ENCODE assay signal across 8 cellular contexts in the genomic region with DNA sequence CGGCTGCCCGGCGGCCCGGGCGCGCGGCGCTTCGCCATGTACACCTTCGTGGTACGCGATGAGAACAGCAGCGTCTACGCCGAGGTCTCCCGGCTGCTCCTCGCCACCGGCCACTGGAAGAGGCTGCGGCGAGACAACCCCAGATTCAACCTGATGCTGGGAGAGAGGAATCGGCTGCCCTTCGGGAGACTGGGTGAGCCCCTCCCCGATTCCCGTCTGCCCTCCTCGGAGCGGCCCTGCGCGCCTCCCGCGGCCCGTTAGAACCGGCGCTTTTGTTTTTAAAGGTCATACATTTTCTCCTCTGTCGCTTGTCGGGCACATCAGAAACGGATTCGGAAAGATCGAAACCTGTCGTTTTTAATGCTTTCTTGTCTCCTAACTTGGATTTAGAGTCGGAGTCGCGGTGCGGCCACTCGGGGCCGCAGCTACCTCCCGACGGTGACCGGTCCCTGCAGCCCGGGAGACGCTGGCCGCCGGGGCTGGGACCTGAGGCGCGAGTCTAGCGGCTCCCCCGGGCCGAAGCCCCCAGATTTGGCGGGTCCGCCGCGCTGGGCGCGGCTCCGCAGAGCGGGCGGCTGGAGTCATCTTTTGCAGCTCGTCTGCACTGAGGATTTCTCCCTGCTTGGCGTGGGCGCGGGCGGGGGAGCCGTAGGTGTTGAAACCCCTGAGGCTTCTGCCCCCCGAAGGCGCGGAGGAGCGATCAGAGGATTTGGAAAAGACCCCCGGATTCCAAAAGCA. TPM values are rescaled to one million over a fixed set of nuclear protein-coding genes. Genes with fewer than 3 reads are reported as not detected.
DNase-seq lines count a peak whose midpoint lies in the region; ATAC-seq and TF ChIP-seq lines count a peak whose summit lies in the region.

No MANE protein-coding gene starts in this region.

- H3K36me3 ChIP-seq in iPS DF 6.9 (ENCODE audit: control insufficient read depth, insufficient read depth, low read length) = no peaks in the 10 kb centered on the region
- no peaks in the 10 kb centered on the region for H3K36me3 ChIP-seq in sigmoid colon

- H3K27me3 ChIP-seq in iPS DF 6.9 (ENCODE audit: control insufficient read depth, insufficient read depth, low read length) = no peaks in the 10 kb centered on the region
- H3K27me3 ChIP-seq in sigmoid colon = no peaks in the 10 kb centered on the region

- no peak for TF ChIP-seq CTCF in astrocyte of the spinal cord (IDR thresholded peaks at IDR 0.05; ENCODE audit: low read depth, low read length)
- no peak for TF ChIP-seq CTCF in sigmoid colon (IDR thresholded peaks at IDR 0.05)

- peak; percentile 50 for DNase-seq in AG20443 (ENCODE audit: low spot score)
- DNase-seq in HK-2 (ENCODE audit: unreplicated experiment) = peak; percentile 53
- DNase-seq in SW480 (ENCODE audit: low spot score) = peak; percentile 81
- DNase-seq in astrocyte of the spinal cord (ENCODE audit: low read depth, low spot score) = peak; percentile 44
- no peak for DNase-seq in iPS DF 6.9 (ENCODE audit: low read depth, low spot score)
- DNase-seq in sigmoid colon = peak; percentile 68

- H3K4me3 ChIP-seq in astrocyte of the spinal cord (ENCODE audit: low read depth, low read length) (peak overlapping the region; percentile 87), iPS DF 6.9 (ENCODE audit: low read length) (peak overlapping the region; percentile 84), sigmoid colon (peak overlapping the region; percentile 71 to 78 (median 74))

- in situ Hi-C loops in astrocyte of the spinal cord (cut with HindIII; ENCODE audit: low sequenced_read_pairs) = no loop called here

- intact Hi-C loops in sigmoid colon (cut with DNase I) = loop anchor here (1.0 to 5.0 kb wide), 3 partner anchors 60 to 425 kb away; a partner anchor contains a TSS

- H3K27ac ChIP-seq in iPS DF 6.9 (ENCODE audit: low read length) (no peak overlapping the region), sigmoid colon (peak overlapping the region; percentile 87 to 94 (median 90))

- no peak for TF ChIP-seq EP300 in sigmoid colon (IDR thresholded peaks at IDR 0.05)

- ATAC-seq in GM19023 (IDR thresholded peaks at IDR 0.05; ENCODE audit: unreplicated experiment) (peak; percentile 27), HG03095 (IDR thresholded peaks at IDR 0.05; ENCODE audit: unreplicated experiment) (no peak)

- TF ChIP-seq POLR2A in sigmoid colon (IDR thresholded peaks at IDR 0.05) = no peak

- H3K4me1 ChIP-seq in iPS DF 6.9 (ENCODE audit: control insufficient read depth, insufficient read depth, low read length) (0 out of 2 replicates have a peak, but pooled peaks cover 2% of the 10 kb centered on the region), sigmoid colon (peaks cover 0 to 31% (median 22%) of the 10 kb centered on the region in 4 donors)

- no CpG with 5 or more reads among the region's 77 CpGs for WGBS in iPS DF 6.9 (ENCODE audit: insufficient coverage, insufficient read length)
- 0% methylated on average over 77 of the region's 77 CpGs for whole genome bisulfite sequencing in sigmoid colon, 2 donors

- H3K9me3 ChIP-seq in iPS DF 6.9 (ENCODE audit: control insufficient read depth, insufficient read depth, low read length) (no peaks in the 10 kb centered on the region), sigmoid colon (no peaks in the 10 kb centered on the region)

RNA-seq across cellular contexts. Expression of a gene that starts 0.5 kb away (rescaled TPM):
- 10 to 100 TPM; 16.5 to 29.6 (median 23.6) TPM for total RNA-seq in sigmoid colon
- polyA plus RNA-seq in sigmoid colon = 1 to 10 TPM; 3.6 to 9.7 (median 8.6) TPM

RNA-seq across cellular contexts. Expression of a gene that starts 49.0 kb away (rescaled TPM):
- 10 to 100 TPM; 16.1 to 34.1 (median 21.7) TPM for total RNA-seq in sigmoid colon
- 1 to 10 TPM in 1 of 3 donors, under 1 TPM in 2; 0.23 to 2.1 (median 0.60) TPM for polyA plus RNA-seq in sigmoid colon

RNA-seq across cellular contexts. Expression of a gene that starts 59.8 kb away (rescaled TPM):
- total RNA-seq in sigmoid colon = 1 to 10 TPM; 7.2 to 8.9 (median 8.2) TPM
- polyA plus RNA-seq in sigmoid colon = 1 to 10 TPM; 3.6 to 8.8 (median 3.7) TPM
